Comparison of ENCODE assay signal across 8 cellular contexts in genomic region chr9:27528278-27528885, GRCh38. TPM values are rescaled to one million over a fixed set of nuclear protein-coding genes. Genes with fewer than 3 reads are reported as not detected.
DNase-seq lines count a peak whose midpoint lies in the region; ATAC-seq, FAIRE-seq and TF ChIP-seq lines count a peak whose summit lies in the region.

No MANE protein-coding gene starts in this region.

- H3K4me3 ChIP-seq in AG04449 (ENCODE audit: low read depth, low read length): peak overlapping the region; percentile 56
- peak overlapping the region; percentile 67 for H3K4me3 ChIP-seq in kidney epithelial cell (ENCODE audit: low read depth, low read length)
- peak overlapping the region; percentile 70 to 93 (median 82) for H3K4me3 ChIP-seq in spleen

- TF ChIP-seq CTCF in AG04449 (IDR thresholded peaks at IDR 0.05; ENCODE audit: insufficient read depth, low read length, missing control alignments) (no peak), kidney epithelial cell (IDR thresholded peaks at IDR 0.05; ENCODE audit: insufficient read depth, low read length, poor library complexity, severe bottlenecking) (no peak), spleen (IDR thresholded peaks at IDR 0.05 in 8 of 11, conservative IDR thresholded peaks at IDR 0.05 in 3 of 11) (no peak), D721Med (IDR thresholded peaks at IDR 0.05; ENCODE audit: insufficient read depth, missing control alignments) (no peak)

- DNase-seq in AG04449 (ENCODE audit: low read depth, low spot score) (no peak), GM19239 (ENCODE audit: insufficient read length, low spot score) (peak; percentile 37), cerebellum (ENCODE audit: low spot score) (peak; percentile 50), kidney epithelial cell (ENCODE audit: low read depth) (no peak), spleen (peak; percentile 92), D721Med (ENCODE audit: insufficient read length, low spot score) (no peak)
- DNase-seq in activated CD4-positive, alpha-beta T cell treated with anti-CD3 and anti-CD28 coated beads for 1 hour: peak; percentile 24

- CTCF ChIA-PET in AG04449 (lab: Yijun Ruan, JAX): interaction anchor here (1.2 to 6.5 kb wide), 3 partner anchors 18 to 196 kb away, joined by 4 to 89 read pairs (median 5); no protein-coding TSS in a partner anchor

- TF ChIP-seq POLR2A in spleen (IDR thresholded peaks at IDR 0.05): peak in 2 of 3 donors; percentile 20 to 47

- ATAC-seq in HG03432 (IDR thresholded peaks at IDR 0.05; ENCODE audit: unreplicated experiment): peak; percentile 68

- H3K36me3 ChIP-seq in kidney epithelial cell (ENCODE audit: control insufficient read depth, insufficient read depth, low read length): no peaks in the 10 kb centered on the region
- peaks cover 0 to 4% (median 0%) of the 10 kb centered on the region in 6 donors for H3K36me3 ChIP-seq in spleen

- intact Hi-C loops in spleen (cut with DNase I; ENCODE audit: low total_unique reads): no loop called here

- FAIRE-seq in GM19239 (lab: Jason Lieb, UNC) (peak; percentile 95), D721Med (lab: Jason Lieb, UNC) (no peak)

- no peaks in the 10 kb centered on the region for H3K9me3 ChIP-seq in spleen

- POLR2A ChIA-PET in AG04449 (lab: Yijun Ruan, JAX): no interaction called here

- 0 to 2% (median 1%) methylated on average over 28 to 34 of the region's 34 CpGs for WGBS in spleen, 5 donors

- H3K27me3 ChIP-seq in kidney epithelial cell (ENCODE audit: control insufficient read depth, insufficient read depth, low read length) (no peaks in the 10 kb centered on the region), spleen (replicated peaks in 1 of 7) (peaks cover 0 to 20% (median 0%) of the 10 kb centered on the region in 7 donors)

- H3K27ac ChIP-seq in spleen: peak overlapping the region; percentile 78 to 95 (median 90)

- peaks cover 7 to 73% (median 45%) of the 10 kb centered on the region in 6 donors for H3K4me1 ChIP-seq in spleen

RNA-seq across cellular contexts. Expression of gene MOB3B, which starts 1.2 kb away (rescaled TPM):
- total RNA-seq in cerebellum (5.6 TPM), kidney epithelial cell (1.4 and 1.9 TPM in 2 replicates), spleen (10 to 100 TPM; 14.0 to 27.7 (median 21.9) TPM)
- 10 to 100 TPM in 2 of 3 donors, 1 to 10 TPM in 1; 9.4 to 12.6 (median 10.9) TPM for polyA plus RNA-seq in spleen

RNA-seq across cellular contexts. Expression of gene IFNK, which starts 4.3 kb away (rescaled TPM):
- total RNA-seq in cerebellum: not detected
- not detected in 2 replicates for total RNA-seq in kidney epithelial cell
- total RNA-seq in spleen: not detected
- polyA plus RNA-seq in spleen: not detected

RNA-seq across cellular contexts. Expression of gene C9orf72, which starts 44.9 kb away (rescaled TPM):
- total RNA-seq in cerebellum (62.6 TPM), kidney epithelial cell (10.2 and 11.2 TPM in 2 replicates), spleen (10 to 100 TPM; 34.5 to 88.5 (median 48.0) TPM)
- polyA plus RNA-seq in spleen: 10 to 100 TPM; 10.1 to 18.2 (median 18.0) TPM

Comparison
In these comparisons a context has a peak if more than half of its experiments do, and no peak if none do; other contexts are left out.
1. DNase-seq: peak in GM19239 (single experiment), activated CD4-positive, alpha-beta T cell treated with anti-CD3 and anti-CD28 coated beads for 1 hour (single experiment), cerebellum (single experiment) and spleen (single experiment); none in AG04449 (single experiment), kidney epithelial cell (single experiment) and D721Med (single experiment).
2. Peak in every context shown above with its lines, with median percentiles within 50 percentile points of each other: H3K4me3 ChIP-seq.